8 cellular contexts compared by ENCODE assay signal in the genomic region with DNA sequence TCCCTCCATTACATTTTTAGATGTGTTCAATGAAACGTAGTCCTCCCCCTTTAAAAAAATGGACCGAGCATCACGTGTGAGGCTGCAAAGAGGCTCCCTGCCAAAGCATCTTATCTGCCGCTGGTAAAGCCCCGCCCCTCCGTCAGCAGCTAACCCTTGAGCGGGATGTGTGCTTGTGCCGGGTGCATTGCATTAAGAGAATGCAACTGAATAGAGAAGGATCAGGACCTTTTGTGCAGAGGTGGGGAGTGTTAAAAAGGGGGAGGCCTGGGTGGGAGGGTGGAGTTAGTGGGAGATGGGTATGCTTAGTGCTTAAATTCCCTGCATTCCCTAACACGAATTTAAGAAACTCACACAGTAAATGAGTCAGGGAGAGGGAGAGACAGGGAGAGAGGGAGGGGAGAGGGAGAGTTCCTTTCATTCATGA.
A peak's percentile ranks its signal among the peaks of the same experiment; 100 is the strongest.
DNase-seq lines count a peak whose midpoint lies in the region; ATAC-seq and TF ChIP-seq lines count a peak whose summit lies in the region.

No MANE protein-coding gene starts in this region.

- peaks cover 7% of the 10 kb centered on the region; the same call in 1 of the 2 replicates for H3K79me2 ChIP-seq in Loucy (ENCODE audit: insufficient read depth, low read length)
- no peaks in the 10 kb centered on the region for H3K79me2 ChIP-seq in PC-9 (ENCODE audit: low read depth)

- TF ChIP-seq CTCF in Loucy (conservative IDR thresholded peaks at IDR 0.05; ENCODE audit: low read length) (no peak), PC-9 (conservative IDR thresholded peaks at IDR 0.05) (no peak)

- H3K9ac ChIP-seq in Loucy (ENCODE audit: low read depth, low read length, poor library complexity, severe bottlenecking) (no peak overlapping the region), skeletal muscle satellite cell (ENCODE audit: low read depth, low read length) (peak overlapping the region; percentile 14)

- POLR2A ChIA-PET in PC-9 (lab: Charles Lee; ENCODE audit: unreplicated experiment) = no interaction called here

- H3K27me3 ChIP-seq in Loucy (ENCODE audit: insufficient read depth, low read length, poor library complexity, severe bottlenecking) = no peaks in the 10 kb centered on the region
- no peaks in the 10 kb centered on the region for H3K27me3 ChIP-seq in skeletal muscle satellite cell (ENCODE audit: control insufficient read depth, insufficient read depth, low read length)
- H3K27me3 ChIP-seq in PC-9 (ENCODE audit: insufficient read depth, low read depth) = no peaks in the 10 kb centered on the region

- H3F3A ChIP-seq in Loucy (ENCODE audit: low read depth) (no peaks in the 10 kb centered on the region), PC-9 (ENCODE audit: insufficient read depth, low read depth) (no peaks in the 10 kb centered on the region)

- peak; percentile 81 for ATAC-seq in GM21529 (IDR thresholded peaks at IDR 0.05; ENCODE audit: unreplicated experiment)

- H4K20me1 ChIP-seq in Loucy (ENCODE audit: insufficient read depth, low read length, poor library complexity, severe bottlenecking) (peaks cover 9% of the 10 kb centered on the region), PC-9 (ENCODE audit: insufficient read depth) (no peaks in the 10 kb centered on the region)

- H3K4me3 ChIP-seq in Loucy (ENCODE audit: low read length, poor library complexity, severe bottlenecking) (peak overlapping the region; percentile 63), skeletal muscle satellite cell (ENCODE audit: low read length) (peak overlapping the region; percentile 36), PC-9 (no peak overlapping the region)

- peak; percentile 57 for DNase-seq in DMS 273 treated with DMSO at 0.1 percent for 48 hours (lab: John Stamatoyannopoulos, UW)
- peak; percentile 53 for DNase-seq in SW480 (ENCODE audit: low spot score)
- peak; percentile 97 for DNase-seq in amniotic epithelial cell (ENCODE audit: low read depth)
- peak; percentile 16 to 31 for DNase-seq in hippocampal formation (lab: John Stamatoyannopoulos, UW)
- no peak for DNase-seq in PC-9

- peak overlapping the region; percentile 76 for H3K4me2 ChIP-seq in Loucy (ENCODE audit: low read depth, low read length, poor library complexity, severe bottlenecking)
- peak overlapping the region; percentile 66 for H3K4me2 ChIP-seq in skeletal muscle satellite cell (ENCODE audit: low read length)
- no peak overlapping the region for H3K4me2 ChIP-seq in PC-9

- peaks cover 30% of the 10 kb centered on the region for H3K4me1 ChIP-seq in Loucy (ENCODE audit: insufficient read depth, low read length, poor library complexity, severe bottlenecking)
- H3K4me1 ChIP-seq in skeletal muscle satellite cell (ENCODE audit: control insufficient read depth, insufficient read depth, low read length) = peaks cover 28% of the 10 kb centered on the region
- no peaks in the 10 kb centered on the region for H3K4me1 ChIP-seq in PC-9 (replicated peaks; ENCODE audit: insufficient read depth)

- no peaks in the 10 kb centered on the region for H3K36me3 ChIP-seq in Loucy (ENCODE audit: insufficient read depth, low read length)
- no peaks in the 10 kb centered on the region for H3K36me3 ChIP-seq in skeletal muscle satellite cell (ENCODE audit: insufficient read depth, low read length)
- H3K36me3 ChIP-seq in PC-9 (ENCODE audit: low read depth) = no peaks in the 10 kb centered on the region

- CTCF ChIA-PET in PC-9 (lab: Charles Lee) = no interaction called here

- BruUV-seq in PC-9 (replicated peaks; lab: Mats Ljungman, UMichigan) = no TSS peak

- H3K9me2 ChIP-seq in Loucy (replicated peaks; ENCODE audit: low read depth, low read length) = no peaks in the 10 kb centered on the region
- no peaks in the 10 kb centered on the region for H3K9me2 ChIP-seq in PC-9 (ENCODE audit: insufficient read depth)

- H3K9me3 ChIP-seq in Loucy (ENCODE audit: insufficient read depth, low read depth, low read length) (no peaks in the 10 kb centered on the region), skeletal muscle satellite cell (replicated peaks; ENCODE audit: low read length) (no peaks in the 10 kb centered on the region), PC-9 (ENCODE audit: insufficient read depth, low read depth) (no peaks in the 10 kb centered on the region)

- no peak overlapping the region for H3K27ac ChIP-seq in PC-9

- intact Hi-C loops in PC-9 (cut with micrococcal nuclease; ENCODE audit: unreplicated experiment) = no loop called here

- no peak overlapping the region for H2AFZ ChIP-seq in Loucy (ENCODE audit: low read length)
- no peak overlapping the region for H2AFZ ChIP-seq in PC-9

Comparison
In these comparisons a context has a peak if more than half of its experiments do, and no peak if none do; other contexts are left out.
1. DNase-seq: peak in DMS 273 treated with DMSO at 0.1 percent for 48 hours (single experiment), SW480 (single experiment), amniotic epithelial cell (single experiment) and hippocampal formation (2 of 2); none in PC-9 (0 of 2).